In the genomic region with DNA sequence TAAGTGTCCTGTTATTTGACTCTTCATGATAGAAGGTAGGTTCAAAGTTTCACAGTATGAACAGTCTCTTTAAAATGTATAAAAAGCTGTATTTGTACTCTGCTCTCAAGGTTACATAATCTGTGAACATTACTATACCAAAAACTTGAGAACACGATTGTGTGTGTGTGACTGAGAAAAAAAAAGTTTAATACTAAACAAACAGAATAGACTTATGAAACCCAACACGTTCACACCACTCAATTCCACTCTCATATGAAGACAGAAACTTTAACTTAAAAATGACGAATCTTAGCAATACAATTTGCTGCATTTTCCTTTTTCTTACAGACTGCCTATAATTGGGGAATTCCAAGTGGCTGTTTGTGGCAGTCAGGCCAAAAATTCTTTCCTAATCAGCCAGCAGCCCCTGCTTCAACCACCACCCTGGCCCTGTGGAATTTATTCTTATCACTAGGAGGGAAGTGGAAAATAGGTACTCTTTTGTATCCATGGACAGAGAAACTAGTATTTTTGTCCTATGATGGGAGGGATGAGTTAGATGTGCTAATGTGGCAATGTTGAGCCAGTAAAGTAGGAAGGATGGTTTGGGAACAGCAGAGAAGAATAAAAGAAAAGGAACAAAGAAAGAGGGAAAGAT, we compare ENCODE assay signal across 1 cellular context.
TF ChIP-seq lines count a peak whose summit lies in the region.

No MANE protein-coding gene starts in this region.

TF ChIP-seq in IMR-90, 13 proteins besides CTCF, POLR2A, EP300 and RAD21:
- TF ChIP-seq SMC3 (IDR thresholded peaks at IDR 0.05; ENCODE audit: low read depth, low read length) (no peak), MAZ (IDR thresholded peaks at IDR 0.05; ENCODE audit: borderline replicate concordance, low read depth, low read length) (no peak), CHD1 (IDR thresholded peaks at IDR 0.05; ENCODE audit: low read depth, low read length) (no peak), MAFK (IDR thresholded peaks at IDR 0.05; ENCODE audit: low read depth, low read length) (no peak), RCOR1 (IDR thresholded peaks at IDR 0.05; ENCODE audit: insufficient replicate concordance, low read length) (no peak), NFE2L2 (IDR thresholded peaks at IDR 0.05; ENCODE audit: low read depth, low read length) (no peak), MXI1 (IDR thresholded peaks at IDR 0.05; ENCODE audit: borderline replicate concordance, low read depth, low read length) (no peak), FOS (IDR thresholded peaks at IDR 0.05; ENCODE audit: low read depth, low read length) (no peak), CEBPB (IDR thresholded peaks at IDR 0.05; ENCODE audit: low read depth, low read length) (no peak), RFX5 (IDR thresholded peaks at IDR 0.05; ENCODE audit: low read depth, low read length) (no peak), BHLHE40 (IDR thresholded peaks at IDR 0.05; ENCODE audit: low read depth, low read length) (no peak), ELK1 (IDR thresholded peaks at IDR 0.05; ENCODE audit: borderline replicate concordance, low read depth, low read length) (no peak)
- TF ChIP-seq, protein P1, sequence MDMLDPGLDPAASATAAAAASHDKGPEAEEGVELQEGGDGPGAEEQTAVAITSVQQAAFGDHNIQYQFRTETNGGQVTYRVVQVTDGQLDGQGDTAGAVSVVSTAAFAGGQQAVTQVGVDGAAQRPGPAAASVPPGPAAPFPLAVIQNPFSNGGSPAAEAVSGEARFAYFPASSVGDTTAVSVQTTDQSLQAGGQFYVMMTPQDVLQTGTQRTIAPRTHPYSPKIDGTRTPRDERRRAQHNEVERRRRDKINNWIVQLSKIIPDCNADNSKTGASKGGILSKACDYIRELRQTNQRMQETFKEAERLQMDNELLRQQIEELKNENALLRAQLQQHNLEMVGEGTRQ (IDR thresholded peaks at IDR 0.05; ENCODE audit: low read depth, low read length): no peak
